ENCODE assay signal across 23 cellular contexts in genomic region chr2:33788044-33788443, GRCh38.
DNase-seq lines count a peak whose midpoint lies in the region; ATAC-seq lines count a peak whose summit lies in the region.
"Had no signal": no experiment of that assay in that cellular context is flagged by ENCODE, and none has a peak within 500 bp of the region (broad histone marks: within the 10 kb centered on the region; RNA-seq: fewer than 3 reads in every experiment).

No MANE protein-coding gene starts in this region.

- no peaks in the 10 kb centered on the region for H3K9me3 ChIP-seq in adipocyte (ENCODE audit: control insufficient read depth, low read length)
- H3K9me3 ChIP-seq: BE2C, psoas muscle, testis had no signal

- H3K4me3 ChIP-seq in adipocyte (ENCODE audit: low read length), result no peak overlapping the region
- H3K4me3 ChIP-seq: lung, psoas muscle, testis had no signal

- DNase-seq in ELR (ENCODE audit: low read depth) (peak; percentile 32), adipocyte (ENCODE audit: low read depth) (peak; percentile 78), fibroblast of peridontal ligament (ENCODE audit: extremely low read depth) (peak; percentile 87), stromal cell of bone marrow (ENCODE audit: low read depth) (peak; percentile 40), GM03348 (ENCODE audit: low spot score) (no peak)
- DNase-seq in activated naive CD8-positive, alpha-beta T cell treated with anti-CD3 and anti-CD28 coated beads, Interleukin-2, amount 50 U/mL, for 24 hours, result no peak
- DNase-seq: activated T-cell treated with anti-CD3 and anti-CD28 coated beads, Interleukin-2, amount 50 U/mL, for 1 hour; amygdala; BE2C; central memory CD4-positive, alpha-beta T cell; H7; KBM-7; kidney; MV-4-11; NCI-H187 treated with DMSO at 0.1 percent for 48 hours; NCI-H69; psoas muscle; small intestine; testis had no signal

- H3K36me3 Mint-ChIP-seq in activated naive CD8-positive, alpha-beta T cell treated with anti-CD3 and anti-CD28 coated beads, Interleukin-2, amount 50 U/mL, for 24 hours (ENCODE audit: low read depth), result no peaks in the 10 kb centered on the region
- H3K36me3 Mint-ChIP-seq: stimulated activated memory B cell treated with anti-CD40 and anti-IgM and Interleukin-4, amounts not matched to agents 10 μg/mL and 1 μg/mL and 100 μg/mL, for 72 hours had no signal

- no peak overlapping the region for H3K27ac Mint-ChIP-seq in activated naive CD8-positive, alpha-beta T cell treated with anti-CD3 and anti-CD28 coated beads, Interleukin-2, amount 50 U/mL, for 24 hours
- H3K27ac Mint-ChIP-seq: stimulated activated memory B cell treated with anti-CD40 and anti-IgM and Interleukin-4, amounts not matched to agents 10 μg/mL and 1 μg/mL and 100 μg/mL, for 72 hours had no signal

- H3K27me3 ChIP-seq in adipocyte (replicated peaks; ENCODE audit: control insufficient read depth, insufficient read depth, low read length), result no peaks in the 10 kb centered on the region
- H3K27me3 ChIP-seq: BE2C, testis had no signal

- H3K4me3 Mint-ChIP-seq in activated naive CD8-positive, alpha-beta T cell treated with anti-CD3 and anti-CD28 coated beads, Interleukin-2, amount 50 U/mL, for 24 hours, result no peak overlapping the region
- H3K4me3 Mint-ChIP-seq: stimulated activated memory B cell treated with anti-CD40 and anti-IgM and Interleukin-4, amounts not matched to agents 10 μg/mL and 1 μg/mL and 100 μg/mL, for 72 hours had no signal

- H3K36me3 ChIP-seq in adipocyte (ENCODE audit: control insufficient read depth, insufficient read depth, low read length, severe bottlenecking), result no peaks in the 10 kb centered on the region
- H3K36me3 ChIP-seq: BE2C had no signal

- no peaks in the 10 kb centered on the region for H3K4me1 Mint-ChIP-seq in activated naive CD8-positive, alpha-beta T cell treated with anti-CD3 and anti-CD28 coated beads, Interleukin-2, amount 50 U/mL, for 24 hours

- H3K9ac ChIP-seq in adipocyte (ENCODE audit: low read length), result no peak overlapping the region

- no peaks in the 10 kb centered on the region for H3K27me3 Mint-ChIP-seq in activated naive CD8-positive, alpha-beta T cell treated with anti-CD3 and anti-CD28 coated beads, Interleukin-2, amount 50 U/mL, for 24 hours

- peaks cover 33% of the 10 kb centered on the region for H3K4me1 ChIP-seq in adipocyte (ENCODE audit: control insufficient read depth, insufficient read depth, low read length)
- H3K4me1 ChIP-seq: BE2C, psoas muscle, testis had no signal

- no peaks in the 10 kb centered on the region for H3K9me3 Mint-ChIP-seq in activated naive CD8-positive, alpha-beta T cell treated with anti-CD3 and anti-CD28 coated beads, Interleukin-2, amount 50 U/mL, for 24 hours
- H3K9me3 Mint-ChIP-seq: stimulated activated memory B cell treated with anti-CD40 and anti-IgM and Interleukin-4, amounts not matched to agents 10 μg/mL and 1 μg/mL and 100 μg/mL, for 72 hours had no signal

- no peak for ATAC-seq in GM21515 (IDR thresholded peaks at IDR 0.05; ENCODE audit: unreplicated experiment)
- ATAC-seq in activated naive CD8-positive, alpha-beta T cell treated with anti-CD3 and anti-CD28 coated beads, Interleukin-2, amount 50 U/mL, for 24 hours, result no peak
- ATAC-seq: activated CD4-positive, CD25-positive, alpha-beta regulatory T cell treated with anti-CD3 and anti-CD28 coated beads, Interleukin-2, amount 50 U/mL, for 24 hours; psoas muscle; stimulated activated memory B cell treated with anti-CD40 and anti-IgM and Interleukin-4, amounts not matched to agents 10 μg/mL and 1 μg/mL and 100 μg/mL, for 72 hours had no signal

Comparison
In these comparisons a context has a peak if more than half of its experiments do, and no peak if none do; other contexts are left out.
1. DNase-seq: peak in ELR (single experiment), adipocyte (single experiment), fibroblast of peridontal ligament (single experiment) and stromal cell of bone marrow (single experiment); none in activated naive CD8-positive, alpha-beta T cell treated with anti-CD3 and anti-CD28 coated beads, Interleukin-2, amount 50 U/mL, for 24 hours (single experiment) and GM03348 (single experiment).